8 cellular contexts compared by ENCODE assay signal in genomic region chr11:123509737-123510578, GRCh38.
DNase-seq lines count a peak whose midpoint lies in the region.

No MANE protein-coding gene starts in this region.

- no peak overlapping the region for H3K27ac Mint-ChIP-seq in activated T-helper 1 cell treated with anti-CD3 and anti-CD28 coated beads, Interleukin-12 subunit alpha, Interleukin-12 subunit beta, Interleukin-2, Interleukin-4 antibody, amounts not matched to agents 30 ng/mL and 10 ng/mL and 1 ng/mL, durations not matched to agents 14 hours and 24 hours and 36 hours

- H3K27me3 Mint-ChIP-seq in activated T-helper 1 cell treated with anti-CD3 and anti-CD28 coated beads, Interleukin-12 subunit alpha, Interleukin-12 subunit beta, Interleukin-2, Interleukin-4 antibody, amounts not matched to agents 30 ng/mL and 10 ng/mL and 1 ng/mL, durations not matched to agents 14 hours and 24 hours and 36 hours (ENCODE audit: insufficient read depth) = no peaks in the 10 kb centered on the region

- DNase-seq in AG08396 (ENCODE audit: low spot score) = peak; percentile 76
- DNase-seq in NCI-H2081 treated with DMSO at 0.1 percent for 48 hours (lab: John Stamatoyannopoulos, UW) = peak; percentile 10
- DNase-seq in brain pericyte (ENCODE audit: low read depth, low spot score) = peak; percentile 24
- DNase-seq in kidney tubule cell (ENCODE audit: low spot score) = peak; percentile 58
- no peak for DNase-seq in activated gamma-delta T cell (lab: John Stamatoyannopoulos, UW)
- no peak for DNase-seq in NK-92 (lab: John Stamatoyannopoulos, UW; ENCODE audit: unreplicated experiment)
- DNase-seq in activated CD4-positive, alpha-beta T cell treated with anti-CD3 and anti-CD28 coated beads, Interleukin-2, amount 50 U/mL, for 1 hour = no peak
- no peak for DNase-seq in activated T-helper 1 cell treated with anti-CD3 and anti-CD28 coated beads, Interleukin-12 subunit alpha, Interleukin-12 subunit beta, Interleukin-2, Interleukin-4 antibody, amounts not matched to agents 30 ng/mL and 10 ng/mL and 1 ng/mL, durations not matched to agents 14 hours and 24 hours and 36 hours (ENCODE audit: low spot score)

- no peaks in the 10 kb centered on the region for H3K9me3 Mint-ChIP-seq in activated T-helper 1 cell treated with anti-CD3 and anti-CD28 coated beads, Interleukin-12 subunit alpha, Interleukin-12 subunit beta, Interleukin-2, Interleukin-4 antibody, amounts not matched to agents 30 ng/mL and 10 ng/mL and 1 ng/mL, durations not matched to agents 14 hours and 24 hours and 36 hours

- H3K36me3 Mint-ChIP-seq in activated T-helper 1 cell treated with anti-CD3 and anti-CD28 coated beads, Interleukin-12 subunit alpha, Interleukin-12 subunit beta, Interleukin-2, Interleukin-4 antibody, amounts not matched to agents 30 ng/mL and 10 ng/mL and 1 ng/mL, durations not matched to agents 14 hours and 24 hours and 36 hours (ENCODE audit: low read depth) = peaks cover 32% of the 10 kb centered on the region

- no peak overlapping the region for H3K4me3 Mint-ChIP-seq in activated T-helper 1 cell treated with anti-CD3 and anti-CD28 coated beads, Interleukin-12 subunit alpha, Interleukin-12 subunit beta, Interleukin-2, Interleukin-4 antibody, amounts not matched to agents 30 ng/mL and 10 ng/mL and 1 ng/mL, durations not matched to agents 14 hours and 24 hours and 36 hours

- intact Hi-C loops in activated T-helper 1 cell treated with anti-CD3 and anti-CD28 coated beads, Interleukin-12 subunit alpha, Interleukin-12 subunit beta, Interleukin-2, Interleukin-4 antibody, amounts not matched to agents 30 ng/mL and 10 ng/mL and 1 ng/mL, durations not matched to agents 14 hours and 24 hours and 36 hours (cut with micrococcal nuclease) = loop anchor here (2.0 kb wide), 1 partner anchor 67 kb away; no protein-coding TSS in a partner anchor

- peaks cover 67% of the 10 kb centered on the region for H3K4me1 Mint-ChIP-seq in activated T-helper 1 cell treated with anti-CD3 and anti-CD28 coated beads, Interleukin-12 subunit alpha, Interleukin-12 subunit beta, Interleukin-2, Interleukin-4 antibody, amounts not matched to agents 30 ng/mL and 10 ng/mL and 1 ng/mL, durations not matched to agents 14 hours and 24 hours and 36 hours (ENCODE audit: low read depth)

Comparison
In these comparisons a context has a peak if more than half of its experiments do, and no peak if none do; other contexts are left out.
1. DNase-seq: peak in AG08396 (single experiment), NCI-H2081 treated with DMSO at 0.1 percent for 48 hours (single experiment), brain pericyte (single experiment) and kidney tubule cell (single experiment); none in activated gamma-delta T cell (single experiment), NK-92 (single experiment), activated CD4-positive, alpha-beta T cell treated with anti-CD3 and anti-CD28 coated beads, Interleukin-2, amount 50 U/mL, for 1 hour (single experiment) and activated T-helper 1 cell treated with anti-CD3 and anti-CD28 coated beads, Interleukin-12 subunit alpha, Interleukin-12 subunit beta, Interleukin-2, Interleukin-4 antibody, amounts not matched to agents 30 ng/mL and 10 ng/mL and 1 ng/mL, durations not matched to agents 14 hours and 24 hours and 36 hours (single experiment).